13 cellular contexts compared by ENCODE assay signal in the genomic region with DNA sequence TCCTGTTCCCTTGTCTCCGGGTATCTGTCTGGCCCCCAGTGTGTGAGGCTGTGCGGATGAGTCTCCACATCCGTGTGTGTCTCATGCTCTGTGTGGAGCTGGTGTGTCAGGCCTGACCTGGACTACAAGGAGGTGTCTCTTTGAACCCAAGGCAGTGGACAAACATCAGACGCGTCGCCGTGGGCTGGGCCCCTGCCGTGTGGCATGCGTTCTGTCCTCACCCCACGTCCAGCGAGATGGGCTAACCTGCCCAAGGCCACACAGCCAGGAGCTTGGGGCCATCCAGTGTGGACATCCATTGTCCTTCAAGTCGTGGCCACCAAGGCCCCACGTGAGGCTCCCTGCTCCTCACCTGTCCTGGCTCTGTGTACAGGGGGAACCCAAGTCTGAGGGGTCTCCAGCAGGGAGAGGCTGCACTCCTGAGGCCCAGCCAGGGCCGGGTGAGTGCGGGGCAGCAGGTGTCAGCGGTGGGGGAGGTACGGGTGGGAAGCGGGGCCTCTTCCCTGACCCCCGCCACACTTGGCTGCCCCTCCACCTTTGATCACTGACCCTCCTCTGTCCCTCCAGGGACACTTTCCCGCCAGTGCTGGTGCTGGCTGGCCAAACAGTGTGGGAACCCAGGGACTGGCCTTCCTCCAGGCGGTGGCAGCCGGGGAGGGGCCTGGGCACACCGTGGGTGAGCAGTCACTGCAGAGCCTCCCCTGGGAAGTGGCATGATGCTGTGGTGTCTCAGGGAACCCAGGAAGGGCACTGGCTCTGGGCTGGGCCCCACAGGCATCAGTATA. TPM values are rescaled to one million over a fixed set of nuclear protein-coding genes. Genes with fewer than 3 reads are reported as not detected.
DNase-seq lines count a peak whose midpoint lies in the region; ATAC-seq, FAIRE-seq and TF ChIP-seq lines count a peak whose summit lies in the region.
"Had no signal": no experiment of that assay in that cellular context is flagged by ENCODE, and none has a peak within 500 bp of the region (broad histone marks: within the 10 kb centered on the region; RNA-seq: fewer than 3 reads in every experiment).

No MANE protein-coding gene starts in this region.

- no peaks in the 10 kb centered on the region for H3K9me3 ChIP-seq in H1 (ENCODE audit: insufficient read depth in 2 of 2, low read depth in 1 of 2, low read length in 1 of 2)
- H3K9me3 ChIP-seq in tibial artery = no peaks in the 10 kb centered on the region

- DNase-seq in activated CD4-positive, CD25-positive, alpha-beta regulatory T cell treated with anti-CD3 and anti-CD28 coated beads, Interleukin-2, amount 50 U/mL, for 72 hours = peak; percentile 20
- DNase-seq in H1 (ENCODE audit: low read depth in 1 of 2, low spot score in 2 of 2) = no peak
- peak in 1 of 2 experiments; percentile 14 for DNase-seq in mesothelial cell of epicardium (ENCODE audit: low spot score in 2 of 2, unreplicated experiment in 2 of 2)
- peak; percentile 19 to 67 for DNase-seq in tibial artery
- DNase-seq in glomerular visceral epithelial cell (ENCODE audit: extremely low spot score) = no peak
- DNase-seq in NCI-H1417 treated with DMSO at 0.1 percent for 48 hours (lab: John Stamatoyannopoulos, UW) = no peak
- DNase-seq in iPS-NIHi7 (ENCODE audit: extremely low spot score) = no peak
- DNase-seq: NCI-H1436; stimulated activated CD4-positive, alpha-beta T cell treated with anti-CD3 and anti-CD28 coated beads, Interleukin-1b, Interleukin-23, amount 100 ng/mL, for 48 hours had no signal

- no peak for FAIRE-seq in H1 (lab: Jason Lieb, UNC)
- FAIRE-seq: G401.6 had no signal

- H3K4me1 ChIP-seq in H1 (replicated peaks in 1 of 4; ENCODE audit: control insufficient read depth in 3 of 4, insufficient read depth in 4 of 4, low read length in 3 of 4) (peaks cover 0 to 6% (median 6%) of the 10 kb centered on the region in 4 experiments; a peak in 5 of 7 replicates), tibial artery (peaks cover 0 to 58% (median 30%) of the 10 kb centered on the region in 4 donors)

- 91% methylated on average over 22 of the region's 23 CpGs; no CpG with 5 or more reads in 1 of the 2 experiments for WGBS in H1 (ENCODE audit: extremely low coverage in 1 of 2, insufficient coverage in 1 of 2, insufficient read length in 1 of 2, insufficient replicate concordance in 2 of 2, low coverage in 1 of 2, low lambda C conversion rate in 2 of 2, missing lambda C conversion rate in 1 of 2), 2 experiments

- ATAC-seq in activated CD4-positive, CD25-positive, alpha-beta regulatory T cell treated with anti-CD3 and anti-CD28 coated beads, Interleukin-2, amount 50 U/mL, for 24 hours = no peak

- peak overlapping the region; percentile 80; the same call in 1 of the 2 replicates for H2BK12ac ChIP-seq in H1 (ENCODE audit: low read depth, low read length)

- TF ChIP-seq POLR2A in H1 (IDR thresholded peaks at IDR 0.05; ENCODE audit: control extremely low read depth in 1 of 2, low read depth in 2 of 2, low read length in 2 of 2) = no peak

- TF ChIP-seq EP300 in H1 (IDR thresholded peaks at IDR 0.05; ENCODE audit: borderline replicate concordance in 1 of 2, low read depth in 2 of 2, low read length in 2 of 2) = no peak

- no peaks in the 10 kb centered on the region for H3K79me2 ChIP-seq in H1 (ENCODE audit: control insufficient read depth in 1 of 2, insufficient read depth in 2 of 2, low read length in 2 of 2)

- H2BK20ac ChIP-seq in H1 (ENCODE audit: low read length) = no peak overlapping the region

- H3K36me3 ChIP-seq in H1 (ENCODE audit: control insufficient read depth in 2 of 4, insufficient read depth in 4 of 4, low read length in 3 of 4) (no peaks in the 10 kb centered on the region; a peak in 1 of 8 replicates), tibial artery (no peaks in the 10 kb centered on the region)

- CTCF ChIA-PET in H1 (lab: Charles Lee; ENCODE audit: partially characterized antibody) = interaction anchor here (0.6 to 18.9 kb wide), 7 partner anchors 15 to 184 kb away, joined by 3 to 237 read pairs (median 3); no protein-coding TSS in a partner anchor

- H3K27me3 ChIP-seq in H1 (replicated peaks in 1 of 4; ENCODE audit: control insufficient read depth in 3 of 4, extremely low read depth in 1 of 4, insufficient read depth in 3 of 4, low read length in 3 of 4) (0 out of 7 replicates have a peak, but pooled peaks cover 0 to 3% (median 0%) of the 10 kb centered on the region in 4 experiments), tibial artery (peaks cover 0 to 7% of the 10 kb centered on the region in 2 donors)

- peak overlapping the region; percentile 42; the same call in 1 of the 2 replicates for H4K8ac ChIP-seq in H1 (ENCODE audit: extremely low read depth, insufficient read depth, low read length)

- H3K14ac ChIP-seq in H1 (ENCODE audit: insufficient read length) = no peak overlapping the region

- intact Hi-C loops in tibial artery (cut with DNase I; ENCODE audit: low total_unique reads) = no loop called here

- H2AFZ ChIP-seq in H1 (ENCODE audit: low read length) = no peak overlapping the region

- TF ChIP-seq CTCF in H1 (IDR thresholded peaks at IDR 0.05; ENCODE audit: control extremely low read depth in 1 of 3, insufficient read depth in 1 of 3, low read depth in 1 of 3, low read length in 3 of 3) (no peak), mesothelial cell of epicardium (IDR thresholded peaks at IDR 0.05; ENCODE audit: unreplicated experiment) (no peak), tibial artery (IDR thresholded peaks at IDR 0.05) (no peak)

- peak overlapping the region; percentile 71 for H2BK5ac ChIP-seq in H1 (ENCODE audit: low read depth, low read length)

- H3K27ac Mint-ChIP-seq in mesothelial cell of epicardium = no peak overlapping the region
- H3K27ac Mint-ChIP-seq: CD8-positive, alpha-beta memory T cell had no signal

- H3K27me3 Mint-ChIP-seq in mesothelial cell of epicardium (ENCODE audit: low read depth) = peaks cover 13% of the 10 kb centered on the region

- H2BK120ac ChIP-seq in H1 (replicated peaks; ENCODE audit: low read depth, low read length) = no peak overlapping the region

- peaks cover 2% of the 10 kb centered on the region; the same call in 1 of the 2 replicates for H3K23me2 ChIP-seq in H1 (ENCODE audit: low read depth, low read length)

- no peak overlapping the region for H3K4me2 ChIP-seq in H1 (ENCODE audit: insufficient read depth in 1 of 2, low read depth in 2 of 2, low read length in 2 of 2)

- peak overlapping the region; percentile 74 for H4K91ac ChIP-seq in H1 (replicated peaks; ENCODE audit: insufficient read length, low read length)

- no peaks in the 10 kb centered on the region for H3K79me1 ChIP-seq in H1 (ENCODE audit: low read depth, low read length)

- H2BK15ac ChIP-seq in H1 (ENCODE audit: low read length) = peak overlapping the region; percentile 46; the same call in 1 of the 2 replicates

- H3K36me3 Mint-ChIP-seq in mesothelial cell of epicardium = no peaks in the 10 kb centered on the region
- H3K36me3 Mint-ChIP-seq: CD8-positive, alpha-beta memory T cell had no signal

- no peak overlapping the region for H3K9ac ChIP-seq in H1 (replicated peaks in 1 of 4; ENCODE audit: extremely low read depth in 1 of 4, low read depth in 3 of 4, low read length in 3 of 4)

- no peak overlapping the region for H3K18ac ChIP-seq in H1 (ENCODE audit: extremely low read depth, low read length)

- H4K20me1 ChIP-seq in H1 (replicated peaks in 1 of 2; ENCODE audit: control insufficient read depth in 1 of 2, insufficient read depth in 2 of 2, low read length in 2 of 2) = no peaks in the 10 kb centered on the region

- H3K4me1 Mint-ChIP-seq in mesothelial cell of epicardium = peaks cover 12% of the 10 kb centered on the region

- H3K56ac ChIP-seq in H1 (replicated peaks; ENCODE audit: insufficient read length, low read depth, low read length) = no peak overlapping the region

- H3K4ac ChIP-seq in H1 (replicated peaks; ENCODE audit: insufficient read length, low read depth, low read length) = no peak overlapping the region

- no peaks in the 10 kb centered on the region for H3K9me3 Mint-ChIP-seq in mesothelial cell of epicardium
- H3K9me3 Mint-ChIP-seq: CD8-positive, alpha-beta memory T cell had no signal

- TF ChIP-seq RAD21 in H1 (IDR thresholded peaks at IDR 0.05 in 1 of 2, conservative IDR thresholded peaks at IDR 0.05 in 1 of 2; ENCODE audit: low read depth in 2 of 2, low read length in 2 of 2) = no peak

- peak overlapping the region; percentile 20 for H3K4me3 Mint-ChIP-seq in mesothelial cell of epicardium
- H3K4me3 Mint-ChIP-seq: CD8-positive, alpha-beta memory T cell had no signal

- H3K27ac ChIP-seq in H1 (ENCODE audit: low read depth, low read length) (no peak overlapping the region), tibial artery (no peak overlapping the region)
- H3K27ac ChIP-seq: 22Rv1 had no signal

- POLR2A ChIA-PET in H1 (lab: Charles Lee; ENCODE audit: partially characterized antibody) = no interaction called here

- peak overlapping the region; percentile 95 for H2AK5ac ChIP-seq in H1 (ENCODE audit: low read depth, low read length)

- H3K23ac ChIP-seq in H1 (ENCODE audit: insufficient read length) = no peak overlapping the region

- H4K5ac ChIP-seq in H1 (ENCODE audit: insufficient read length, low read depth, low read length) = no peak overlapping the region

- no peak overlapping the region for H3K4me3 ChIP-seq in H1 (ENCODE audit: extremely low read depth in 1 of 4, insufficient read depth in 2 of 4, low read depth in 3 of 4, low read length in 4 of 4)
- H3K4me3 ChIP-seq in tibial artery = no peak overlapping the region

TF ChIP-seq in H1, 55 proteins besides CTCF, POLR2A, EP300 and RAD21 (continues in another document):
- TF ChIP-seq SIN3A (conservative IDR thresholded peaks at IDR 0.05 in 1 of 2, IDR thresholded peaks at IDR 0.05 in 1 of 2; ENCODE audit: low read depth in 1 of 2, low read length in 2 of 2) (no peak), RBBP5 (IDR thresholded peaks at IDR 0.05; ENCODE audit: borderline replicate concordance, low read depth, low read length) (no peak), POU5F1 (IDR thresholded peaks at IDR 0.05; ENCODE audit: low read depth, low read length) (no peak), KDM1A (IDR thresholded peaks at IDR 0.05; ENCODE audit: borderline replicate concordance, low read length) (no peak), ATF3 (IDR thresholded peaks at IDR 0.05; ENCODE audit: insufficient read depth, low read depth, low read length) (no peak)

RNA-seq across cellular contexts. Expression of gene CYP46A1, which starts 48.5 kb away (rescaled TPM):
- total RNA-seq in H1 (2021; fragmentation: NEBNext Ultra II Directional; extraction: Animal tissue kit (Norgen Biotek cat#: 25700)) = 0.71 and 1.3 TPM in 2 replicates
- 0.41 and 0.89 TPM in 2 replicates for polyA plus RNA-seq in H1 (2011; rRNA removed)
- polyA plus RNA-seq in H1 (2011; cell fraction: cytosol; rRNA removed) = 0.88 TPM
- polyA plus RNA-seq in H1 (2011; cell fraction: nucleus; rRNA removed) = 4.4 TPM
- polyA plus RNA-seq in H1 (2012, experiment 1 of 2) = 0.60 to 1.6 TPM (median 0.87 TPM) in 4 replicates
- polyA plus RNA-seq in H1 (2012, experiment 2 of 2) = 0.45 TPM
- polyA plus RNA-seq in H1 (2013, experiment 1 of 2) = 0.63 TPM
- 0.57 TPM for polyA plus RNA-seq in H1 (2013, experiment 2 of 2)
- 0.63 and 0.91 TPM in 2 replicates for polyA minus RNA-seq in H1 (2011; rRNA and poly(A)+ RNA removed)
- polyA minus RNA-seq in H1 (2011; cell fraction: cytosol; rRNA and poly(A)+ RNA removed) = not detected
- 1.9 TPM for polyA minus RNA-seq in H1 (2011; cell fraction: nucleus; rRNA and poly(A)+ RNA removed)
- total RNA-seq in mesothelial cell of epicardium = 1.9 to 2.4 TPM (median 2.3 TPM) in 3 replicates
- polyA plus RNA-seq: CD8-positive, alpha-beta memory T cell had no signal

Comparison
In these comparisons a context has a peak if more than half of its experiments do, and no peak if none do; other contexts are left out.
1. DNase-seq: peak in activated CD4-positive, CD25-positive, alpha-beta regulatory T cell treated with anti-CD3 and anti-CD28 coated beads, Interleukin-2, amount 50 U/mL, for 72 hours (single experiment) and tibial artery (2 of 2); none in H1 (0 of 2), glomerular visceral epithelial cell (single experiment), NCI-H1417 treated with DMSO at 0.1 percent for 48 hours (single experiment) and iPS-NIHi7 (single experiment).